In genomic region chr3:129277829-129278271, GRCh38 we compare ENCODE assay signal across 8 cellular contexts. TPM values are rescaled to one million over a fixed set of nuclear protein-coding genes. Genes with fewer than 3 reads are reported as not detected.
DNase-seq lines count a peak whose midpoint lies in the region; ATAC-seq, FAIRE-seq and TF ChIP-seq lines count a peak whose summit lies in the region.

No MANE protein-coding gene starts in this region.

- peak overlapping the region; percentile 86 for H3K4me3 Mint-ChIP-seq in activated naive CD4-positive, alpha-beta T cell treated with anti-CD3 and anti-CD28 coated beads, Interleukin-2, amount 10 ng/mL, durations not matched to agents 7 days and 5 days
- peak overlapping the region; percentile 81 for H3K4me3 Mint-ChIP-seq in activated CD4-positive, alpha-beta memory T cell treated with anti-CD3 and anti-CD28 coated beads, Interleukin-2, amount 10 ng/mL, durations not matched to agents 7 days and 5 days
- H3K4me3 Mint-ChIP-seq in glutamatergic neuron (ENCODE audit: unreplicated experiment) = peak overlapping the region; percentile 87

- H3K4me1 Mint-ChIP-seq in activated naive CD4-positive, alpha-beta T cell treated with anti-CD3 and anti-CD28 coated beads, Interleukin-2, amount 10 ng/mL, durations not matched to agents 7 days and 5 days = peaks cover 53% of the 10 kb centered on the region
- peaks cover 45% of the 10 kb centered on the region for H3K4me1 Mint-ChIP-seq in activated CD4-positive, alpha-beta memory T cell treated with anti-CD3 and anti-CD28 coated beads, Interleukin-2, amount 10 ng/mL, durations not matched to agents 7 days and 5 days
- peaks cover 21% of the 10 kb centered on the region for H3K4me1 Mint-ChIP-seq in glutamatergic neuron (ENCODE audit: low read depth, unreplicated experiment)

- 68 to 74% (median 72%) methylated on average over 11 of the region's 11 CpGs for WGBS in small intestine, 3 donors

- TF ChIP-seq CTCF in glutamatergic neuron (IDR thresholded peaks at IDR 0.05; ENCODE audit: partially characterized antibody, unreplicated experiment) = no peak

- peaks cover 5 to 8% of the 10 kb centered on the region in 2 donors for H3K4me1 ChIP-seq in small intestine (ENCODE audit: control insufficient read depth in 2 of 2, insufficient read depth in 1 of 2, low read depth in 1 of 2, low read length in 1 of 2)

- peak overlapping the region; percentile 89 to 97 for H3K27ac ChIP-seq in small intestine (ENCODE audit: low read depth in 1 of 2, low read length in 1 of 2)

- DNase-seq in activated naive CD4-positive, alpha-beta T cell treated with anti-CD3 and anti-CD28 coated beads, Interleukin-2, amount 10 ng/mL, durations not matched to agents 7 days and 5 days = peak; percentile 25
- DNase-seq in activated naive CD4-positive, alpha-beta T cell treated with anti-CD3 and anti-CD28 coated beads, Interleukin-2, amount 50 U/mL, for 16 hours = no peak
- DNase-seq in activated CD4-positive, alpha-beta memory T cell treated with anti-CD3 and anti-CD28 coated beads, Interleukin-2, amount 10 ng/mL, durations not matched to agents 7 days and 5 days = no peak
- peak; percentile 34 for DNase-seq in glutamatergic neuron
- no peak for DNase-seq in small intestine
- DNase-seq in activated gamma-delta T cell (lab: John Stamatoyannopoulos, UW) = no peak

- POLR2A ChIA-PET in activated CD4-positive, alpha-beta memory T cell treated with anti-CD3 and anti-CD28 coated beads, Interleukin-2, amount 10 ng/mL, durations not matched to agents 7 days and 5 days (lab: Charles Lee) = interaction anchor here (0.8 to 9.1 kb wide), 5 partner anchors 28 to 239 kb away, joined by 3 to 197 read pairs (median 5); partner anchors contain the start of gene COPG1

- no peaks in the 10 kb centered on the region for H3K9me3 Mint-ChIP-seq in activated naive CD4-positive, alpha-beta T cell treated with anti-CD3 and anti-CD28 coated beads, Interleukin-2, amount 10 ng/mL, durations not matched to agents 7 days and 5 days
- no peaks in the 10 kb centered on the region for H3K9me3 Mint-ChIP-seq in activated CD4-positive, alpha-beta memory T cell treated with anti-CD3 and anti-CD28 coated beads, Interleukin-2, amount 10 ng/mL, durations not matched to agents 7 days and 5 days
- peaks cover 10% of the 10 kb centered on the region for H3K9me3 Mint-ChIP-seq in glutamatergic neuron (ENCODE audit: unreplicated experiment)

- H3K4me3 ChIP-seq in small intestine (ENCODE audit: low read depth in 1 of 2, low read length in 2 of 2) = no peak overlapping the region

- peak overlapping the region; percentile 89 for H3K27ac Mint-ChIP-seq in activated naive CD4-positive, alpha-beta T cell treated with anti-CD3 and anti-CD28 coated beads, Interleukin-2, amount 10 ng/mL, durations not matched to agents 7 days and 5 days
- H3K27ac Mint-ChIP-seq in activated CD4-positive, alpha-beta memory T cell treated with anti-CD3 and anti-CD28 coated beads, Interleukin-2, amount 10 ng/mL, durations not matched to agents 7 days and 5 days = peak overlapping the region; percentile 82
- peak overlapping the region; percentile 98 for H3K27ac Mint-ChIP-seq in glutamatergic neuron (ENCODE audit: unreplicated experiment)

- FAIRE-seq in small intestine (lab: Jason Lieb, UNC) = no peak

- no peaks in the 10 kb centered on the region for H3K9me3 ChIP-seq in small intestine (ENCODE audit: control insufficient read depth, low read depth)

- peaks cover 6 to 12% of the 10 kb centered on the region in 2 donors for H3K36me3 ChIP-seq in small intestine (ENCODE audit: control insufficient read depth in 2 of 2, insufficient read depth in 2 of 2, low read length in 2 of 2)

- H3K36me3 Mint-ChIP-seq in activated naive CD4-positive, alpha-beta T cell treated with anti-CD3 and anti-CD28 coated beads, Interleukin-2, amount 10 ng/mL, durations not matched to agents 7 days and 5 days = peaks cover 61% of the 10 kb centered on the region
- H3K36me3 Mint-ChIP-seq in activated CD4-positive, alpha-beta memory T cell treated with anti-CD3 and anti-CD28 coated beads, Interleukin-2, amount 10 ng/mL, durations not matched to agents 7 days and 5 days (ENCODE audit: low read depth) = peaks cover 62% of the 10 kb centered on the region
- no peaks in the 10 kb centered on the region for H3K36me3 Mint-ChIP-seq in glutamatergic neuron (ENCODE audit: unreplicated experiment)

- no peaks in the 10 kb centered on the region for H3K27me3 Mint-ChIP-seq in activated naive CD4-positive, alpha-beta T cell treated with anti-CD3 and anti-CD28 coated beads, Interleukin-2, amount 10 ng/mL, durations not matched to agents 7 days and 5 days
- H3K27me3 Mint-ChIP-seq in activated CD4-positive, alpha-beta memory T cell treated with anti-CD3 and anti-CD28 coated beads, Interleukin-2, amount 10 ng/mL, durations not matched to agents 7 days and 5 days = no peaks in the 10 kb centered on the region
- peaks cover 2% of the 10 kb centered on the region for H3K27me3 Mint-ChIP-seq in glutamatergic neuron (ENCODE audit: unreplicated experiment)

- H3K27me3 ChIP-seq in small intestine (ENCODE audit: control insufficient read depth in 2 of 2, insufficient read depth in 2 of 2, low read length in 2 of 2) = no peaks in the 10 kb centered on the region

- CTCF ChIA-PET in activated naive CD4-positive, alpha-beta T cell treated with anti-CD3 and anti-CD28 coated beads, Interleukin-2, amount 10 ng/mL, durations not matched to agents 7 days and 5 days (lab: Charles Lee) = interaction anchor here (1.1 kb wide), 1 partner anchor 11 kb away, joined by 4 read pairs; no protein-coding TSS in a partner anchor
- CTCF ChIA-PET in activated CD4-positive, alpha-beta memory T cell treated with anti-CD3 and anti-CD28 coated beads, Interleukin-2, amount 10 ng/mL, durations not matched to agents 7 days and 5 days (lab: Charles Lee) = interaction anchor here (2.8 to 3.2 kb wide), 2 partner anchors 12 to 38 kb away, joined by 13 to 17 read pairs; a partner anchor contains a TSS

- no peak for ATAC-seq in HG03045 (IDR thresholded peaks at IDR 0.05; ENCODE audit: unreplicated experiment)
- ATAC-seq in HG02642 (IDR thresholded peaks at IDR 0.05; ENCODE audit: poor library complexity, unreplicated experiment) = no peak

RNA-seq across cellular contexts. Expression of gene HMCES, which starts 0.8 kb away (rescaled TPM):
- total RNA-seq in activated CD4-positive, alpha-beta memory T cell treated with anti-CD3 and anti-CD28 coated beads, Interleukin-2, amount 10 ng/mL, durations not matched to agents 7 days and 5 days = 10 to 100 TPM; 45.7 to 50.1 TPM
- 37.7 TPM for total RNA-seq in glutamatergic neuron (ENCODE audit: unreplicated experiment)
- 10 to 100 TPM; 28.9 to 35.3 (median 34.9) TPM for polyA plus RNA-seq in small intestine

RNA-seq across cellular contexts. Expression of gene COPG1, which starts 28.4 kb away (rescaled TPM):
- 100 to 1,000 TPM; 157 TPM for total RNA-seq in activated CD4-positive, alpha-beta memory T cell treated with anti-CD3 and anti-CD28 coated beads, Interleukin-2, amount 10 ng/mL, durations not matched to agents 7 days and 5 days
- total RNA-seq in glutamatergic neuron (ENCODE audit: unreplicated experiment) = 152 TPM
- 100 to 1,000 TPM; 112 to 141 (median 130) TPM for polyA plus RNA-seq in small intestine

Comparison
In these comparisons a context has a peak if more than half of its experiments do, and no peak if none do; other contexts are left out.
1. DNase-seq: peak in activated naive CD4-positive, alpha-beta T cell treated with anti-CD3 and anti-CD28 coated beads, Interleukin-2, amount 10 ng/mL, durations not matched to agents 7 days and 5 days (single experiment) and glutamatergic neuron (single experiment); none in activated naive CD4-positive, alpha-beta T cell treated with anti-CD3 and anti-CD28 coated beads, Interleukin-2, amount 50 U/mL, for 16 hours (single experiment), activated CD4-positive, alpha-beta memory T cell treated with anti-CD3 and anti-CD28 coated beads, Interleukin-2, amount 10 ng/mL, durations not matched to agents 7 days and 5 days (single experiment), small intestine (single experiment) and activated gamma-delta T cell (single experiment).
2. Peak in every context shown above with its lines, with median percentiles within 50 percentile points of each other: H3K27ac Mint-ChIP-seq and H3K4me3 Mint-ChIP-seq.